20 cellular contexts compared by ENCODE assay signal in the genomic region with DNA sequence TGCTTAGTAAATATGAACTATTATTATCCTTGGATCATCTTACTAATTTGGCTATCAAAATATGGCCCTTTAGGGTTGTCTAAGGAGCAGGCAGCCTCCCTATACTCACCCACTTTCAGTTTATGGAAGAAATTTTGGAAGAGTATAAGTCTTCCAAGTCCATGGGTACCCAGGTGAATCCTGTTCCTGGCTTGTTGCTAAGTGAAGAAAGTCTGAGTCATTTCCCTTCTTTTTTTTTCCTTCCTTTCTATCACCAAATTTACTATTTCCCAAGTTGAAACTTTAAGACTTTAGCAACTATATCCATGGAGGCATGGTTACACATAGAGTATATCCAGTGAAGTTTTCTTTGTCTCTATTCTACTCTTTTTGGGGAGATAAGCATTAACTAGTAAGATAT.
"Had no signal": no experiment of that assay in that cellular context is flagged by ENCODE, and none has a peak within 500 bp of the region (broad histone marks: within the 10 kb centered on the region; RNA-seq: fewer than 3 reads in every experiment).

No MANE protein-coding gene starts in this region.

- H3K36me3 ChIP-seq: colonic mucosa, esophagus squamous epithelium, sigmoid colon, stomach, thoracic aorta, transverse colon had no signal

- H3K4me3 Mint-ChIP-seq: naive thymus-derived CD4-positive, alpha-beta T cell; nephron progenitor cell; stimulated activated naive B cell treated with anti-CD40 and anti-IgM and Interleukin-4, amounts not matched to agents 10 μg/mL and 1 μg/mL and 100 μg/mL, for 72 hours had no signal

- H3K9ac ChIP-seq: parathyroid adenoma had no signal

- FAIRE-seq: kidney had no signal

- H3K4me3 ChIP-seq: colonic mucosa, esophagus squamous epithelium, hepatocyte, psoas muscle, sigmoid colon, skin epidermis, stomach, thoracic aorta, transverse colon had no signal

- H2AFZ ChIP-seq: hepatocyte, parathyroid adenoma had no signal

- H3K27me3 ChIP-seq: colonic mucosa, esophagus squamous epithelium, foreskin keratinocyte, hepatocyte, sigmoid colon, stomach, transverse colon had no signal

- H3K4me1 Mint-ChIP-seq: naive thymus-derived CD4-positive, alpha-beta T cell; nephron progenitor cell had no signal

- H3K36me3 Mint-ChIP-seq: naive thymus-derived CD4-positive, alpha-beta T cell; stimulated activated naive B cell treated with anti-CD40 and anti-IgM and Interleukin-4, amounts not matched to agents 10 μg/mL and 1 μg/mL and 100 μg/mL, for 72 hours had no signal

- H3K79me2 ChIP-seq: hepatocyte, parathyroid adenoma had no signal

- H3K27ac Mint-ChIP-seq: naive thymus-derived CD4-positive, alpha-beta T cell; nephron progenitor cell; stimulated activated naive B cell treated with anti-CD40 and anti-IgM and Interleukin-4, amounts not matched to agents 10 μg/mL and 1 μg/mL and 100 μg/mL, for 72 hours had no signal

- H3K4me2 ChIP-seq: hepatocyte had no signal

- ATAC-seq: foreskin keratinocyte; left colon; naive thymus-derived CD4-positive, alpha-beta T cell; psoas muscle; stimulated activated naive B cell treated with anti-CD40 and anti-IgM and Interleukin-4, amounts not matched to agents 10 μg/mL and 1 μg/mL and 100 μg/mL, for 72 hours had no signal

- H3K9me3 ChIP-seq: colonic mucosa, esophagus squamous epithelium, psoas muscle, sigmoid colon, stomach, thoracic aorta, transverse colon had no signal

- H3K9me3 Mint-ChIP-seq: nephron progenitor cell; stimulated activated naive B cell treated with anti-CD40 and anti-IgM and Interleukin-4, amounts not matched to agents 10 μg/mL and 1 μg/mL and 100 μg/mL, for 72 hours had no signal

- DNase-seq: colonic mucosa; effector CD4-positive, alpha-beta T cell; esophagus squamous epithelium; foreskin keratinocyte; kidney; left colon; naive thymus-derived CD4-positive, alpha-beta T cell; nephron progenitor cell; psoas muscle; sigmoid colon; stimulated activated CD4-positive, alpha-beta T cell treated with anti-CD3 and anti-CD28 coated beads, Interleukin-2, amount 100 ng/mL, for 24 hours; stimulated activated CD4-positive, alpha-beta T cell treated with anti-CD3 and anti-CD28 coated beads, Interleukin-4, amount 100 ng/mL, for 4 hours; stimulated activated naive B cell treated with anti-CD40 and anti-IgM and Interleukin-4, amounts not matched to agents 10 μg/mL and 1 μg/mL and 100 μg/mL, for 72 hours; stomach; substantia nigra; transverse colon had no signal

- H3K27ac ChIP-seq: colonic mucosa, esophagus squamous epithelium, foreskin keratinocyte, hepatocyte, parathyroid adenoma, psoas muscle, sigmoid colon, skin epidermis, stomach, thoracic aorta, transverse colon had no signal

- H3K4me1 ChIP-seq: colonic mucosa, parathyroid adenoma, psoas muscle, sigmoid colon, stomach, transverse colon had no signal
